Comparison of ENCODE assay signal across 8 cellular contexts in the genomic region with DNA sequence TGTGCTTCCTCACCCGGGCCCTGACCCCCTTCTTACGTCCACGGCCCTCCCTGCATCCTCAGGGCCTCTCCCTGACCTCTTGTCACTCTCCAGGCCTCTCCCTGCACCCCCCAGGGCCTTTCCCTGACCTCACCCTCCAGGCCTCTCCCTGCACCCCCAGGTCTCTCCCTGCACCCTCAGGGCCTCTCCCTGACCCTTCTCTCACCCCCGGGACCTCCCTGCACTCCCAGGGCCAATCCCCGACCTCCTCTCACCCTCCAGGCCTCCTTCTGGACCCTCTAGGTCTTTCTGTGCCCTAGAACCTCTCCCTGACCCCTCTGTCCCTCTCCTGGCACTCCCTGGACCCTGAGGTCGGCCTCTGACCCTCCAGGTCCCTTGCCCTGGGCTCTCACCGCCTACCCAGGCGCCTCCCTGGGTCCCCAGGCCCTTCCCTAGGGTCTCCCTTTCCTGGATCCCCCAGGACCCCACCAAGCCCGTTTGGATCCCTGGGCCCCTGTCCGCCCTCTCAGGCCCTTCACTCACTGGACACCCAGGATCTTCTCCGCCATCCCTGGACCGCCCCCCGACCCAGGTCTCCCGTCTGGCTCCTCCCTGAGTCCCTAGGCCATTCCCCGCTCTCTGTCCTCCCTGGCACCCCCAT. TPM values are rescaled to one million over a fixed set of nuclear protein-coding genes. Genes with fewer than 3 reads are reported as not detected.
DNase-seq lines count a peak whose midpoint lies in the region; ATAC-seq and TF ChIP-seq lines count a peak whose summit lies in the region.

No MANE protein-coding gene starts in this region.

- H4K20me1 ChIP-seq in PC-9 (ENCODE audit: insufficient read depth) = peaks cover 16% of the 10 kb centered on the region
- H4K20me1 ChIP-seq in neural progenitor cell (ENCODE audit: low read depth) = peaks cover 27% of the 10 kb centered on the region

- H3K27ac ChIP-seq in PC-9 = peak overlapping the region; percentile 55
- peak overlapping the region; percentile 56 for H3K27ac ChIP-seq in neural progenitor cell

- TF ChIP-seq CTCF in GM12864 (IDR thresholded peaks at IDR 0.05; ENCODE audit: low read depth, low read length, missing control alignments) (no peak), PC-9 (conservative IDR thresholded peaks at IDR 0.05) (no peak), neural progenitor cell (IDR thresholded peaks at IDR 0.05) (no peak)

- intact Hi-C loops in PC-9 (cut with micrococcal nuclease; ENCODE audit: unreplicated experiment) = no loop called here

- peak overlapping the region; percentile 91 for H3K4me3 ChIP-seq in GM12864 (ENCODE audit: low read depth, low read length)
- peak overlapping the region; percentile 86 for H3K4me3 ChIP-seq in PC-9
- peak overlapping the region; percentile 95 for H3K4me3 ChIP-seq in neural progenitor cell

- H3K4me1 ChIP-seq in PC-9 (replicated peaks; ENCODE audit: insufficient read depth) (peaks cover 16% of the 10 kb centered on the region), neural progenitor cell (peaks cover 8% of the 10 kb centered on the region)

- H3F3A ChIP-seq in PC-9 (ENCODE audit: insufficient read depth, low read depth) (peaks cover 20% of the 10 kb centered on the region; the same call in 1 of the 2 replicates), neural progenitor cell (ENCODE audit: low read depth) (peaks cover 13% of the 10 kb centered on the region)

- H3K27me3 Mint-ChIP-seq in effector memory CD8-positive, alpha-beta T cell = peaks cover 12 to 21% of the 10 kb centered on the region in 2 donors
- H3K27me3 Mint-ChIP-seq in neural progenitor cell (ENCODE audit: insufficient read depth, low read depth) = peaks cover 12% of the 10 kb centered on the region

- H3K36me3 Mint-ChIP-seq in effector memory CD8-positive, alpha-beta T cell (ENCODE audit: insufficient read depth) = peaks cover 56% of the 10 kb centered on the region
- peaks cover 8% of the 10 kb centered on the region for H3K36me3 Mint-ChIP-seq in neural progenitor cell

- peak overlapping the region; percentile 75 to 94 for H3K4me3 Mint-ChIP-seq in effector memory CD8-positive, alpha-beta T cell
- H3K4me3 Mint-ChIP-seq in neural progenitor cell = peak overlapping the region; percentile 98

- H3K27ac Mint-ChIP-seq in effector memory CD8-positive, alpha-beta T cell = peak overlapping the region; percentile 99 to 100
- H3K27ac Mint-ChIP-seq in neural progenitor cell = no peak overlapping the region

- H3K4me1 Mint-ChIP-seq in effector memory CD8-positive, alpha-beta T cell (ENCODE audit: low read depth in 2 of 2) = peaks cover 16 to 25% of the 10 kb centered on the region in 2 donors
- peaks cover 22% of the 10 kb centered on the region for H3K4me1 Mint-ChIP-seq in neural progenitor cell

- H3K9me3 Mint-ChIP-seq in effector memory CD8-positive, alpha-beta T cell = no peaks in the 10 kb centered on the region
- no peaks in the 10 kb centered on the region for H3K9me3 Mint-ChIP-seq in neural progenitor cell

- TSS peak; percentile 62 for BruUV-seq in PC-9 (replicated peaks; lab: Mats Ljungman, UMichigan)

- no peaks in the 10 kb centered on the region for H3K9me2 ChIP-seq in PC-9 (ENCODE audit: insufficient read depth)

- H3K36me3 ChIP-seq in PC-9 (ENCODE audit: low read depth) = 0 out of 2 replicates have a peak, but pooled peaks cover 5% of the 10 kb centered on the region
- H3K36me3 ChIP-seq in neural progenitor cell = no peaks in the 10 kb centered on the region

- no peak overlapping the region for H2AFZ ChIP-seq in PC-9
- no peak overlapping the region for H2AFZ ChIP-seq in neural progenitor cell (replicated peaks)

- H3K27me3 ChIP-seq in PC-9 (ENCODE audit: insufficient read depth, low read depth) = no peaks in the 10 kb centered on the region
- no peaks in the 10 kb centered on the region for H3K27me3 ChIP-seq in neural progenitor cell

- no peak for DNase-seq in GM12864 (ENCODE audit: low read depth)
- peak in 1 of 2 experiments; percentile 36 for DNase-seq in PC-9
- DNase-seq in effector memory CD8-positive, alpha-beta T cell = peak; percentile 33 to 36 (median 35)
- no peak for DNase-seq in neural progenitor cell (ENCODE audit: low spot score)
- no peak for DNase-seq in SW 1271 (lab: John Stamatoyannopoulos, UW)
- no peak for DNase-seq in NOMO-1 (lab: John Stamatoyannopoulos, UW; ENCODE audit: unreplicated experiment in 2 of 2)
- DNase-seq in NCI-H1105 treated with DMSO at 0.1 percent for 48 hours (lab: John Stamatoyannopoulos, UW) = no peak

- POLR2A ChIA-PET in PC-9 (lab: Charles Lee; ENCODE audit: unreplicated experiment) = interaction anchor here (0.7 to 1.8 kb wide), 5 partner anchors 12 to 44 kb away, joined by 5 to 58 read pairs (median 14); a partner anchor contains a TSS

- CTCF ChIA-PET in PC-9 (lab: Charles Lee) = interaction anchor here (1.2 to 2.4 kb wide), 3 partner anchors 38 to 44 kb away, joined by 3 to 12 read pairs (median 8); a partner anchor contains a TSS

- H3K9me3 ChIP-seq in PC-9 (ENCODE audit: insufficient read depth, low read depth) (no peaks in the 10 kb centered on the region), neural progenitor cell (ENCODE audit: low read depth) (no peaks in the 10 kb centered on the region)

- H3K79me2 ChIP-seq in PC-9 (ENCODE audit: low read depth) = peaks cover 22% of the 10 kb centered on the region
- H3K79me2 ChIP-seq in neural progenitor cell (ENCODE audit: low read depth) = peaks cover 26% of the 10 kb centered on the region

- peak overlapping the region; percentile 99 for H3K4me2 ChIP-seq in PC-9
- peak overlapping the region; percentile 84 for H3K4me2 ChIP-seq in neural progenitor cell

- ATAC-seq in effector memory CD8-positive, alpha-beta T cell (replicated peaks) = no peak
- no peak for ATAC-seq in HG02759 (IDR thresholded peaks at IDR 0.05; ENCODE audit: unreplicated experiment)

- peak overlapping the region; percentile 74 for H3K9ac ChIP-seq in neural progenitor cell

RNA-seq across cellular contexts. Expression of a gene that starts 0.6 kb away (rescaled TPM):
- total RNA-seq in PC-9 (2021) (71.6 and 80.7 TPM in 2 replicates), neural progenitor cell (ENCODE audit: low replicate concordance) (21.1 and 73.7 TPM in 2 replicates)

RNA-seq across cellular contexts. Expression of a gene that starts 14.3 kb away (rescaled TPM):
- 3.3 and 3.7 TPM in 2 replicates for total RNA-seq in PC-9 (2021)
- 0.77 TPM in 1 of 2 replicates, not detected in the other for total RNA-seq in neural progenitor cell (ENCODE audit: low replicate concordance)

RNA-seq across cellular contexts. Expression of a gene that starts 15.1 kb away (rescaled TPM):
- total RNA-seq in PC-9 (2021) (not detected in 2 replicates), neural progenitor cell (ENCODE audit: low replicate concordance) (0.62 TPM in 1 of 2 replicates, not detected in the other)

RNA-seq across cellular contexts. Expression of a gene that starts 22.8 kb away (rescaled TPM):
- total RNA-seq in PC-9 (2021) = 0.11 TPM in 1 of 2 replicates, not detected in the other
- 0.09 TPM in 1 of 2 replicates, not detected in the other for total RNA-seq in neural progenitor cell (ENCODE audit: low replicate concordance)

RNA-seq across cellular contexts. Expression of a gene that starts 30.0 kb away (rescaled TPM):
- total RNA-seq in PC-9 (2021) (4.1 and 6.6 TPM in 2 replicates), neural progenitor cell (ENCODE audit: low replicate concordance) (0.06 and 0.62 TPM in 2 replicates)

Comparison
In these comparisons a context has a peak if more than half of its experiments do, and no peak if none do; other contexts are left out.
1. DNase-seq: peak in effector memory CD8-positive, alpha-beta T cell (3 of 3); none in GM12864 (single experiment), neural progenitor cell (single experiment), SW 1271 (0 of 2), NOMO-1 (0 of 2) and NCI-H1105 treated with DMSO at 0.1 percent for 48 hours (single experiment).
2. Peak in every context shown above with its lines, with median percentiles within 50 percentile points of each other: H3K4me3 ChIP-seq.